In the genomic region with DNA sequence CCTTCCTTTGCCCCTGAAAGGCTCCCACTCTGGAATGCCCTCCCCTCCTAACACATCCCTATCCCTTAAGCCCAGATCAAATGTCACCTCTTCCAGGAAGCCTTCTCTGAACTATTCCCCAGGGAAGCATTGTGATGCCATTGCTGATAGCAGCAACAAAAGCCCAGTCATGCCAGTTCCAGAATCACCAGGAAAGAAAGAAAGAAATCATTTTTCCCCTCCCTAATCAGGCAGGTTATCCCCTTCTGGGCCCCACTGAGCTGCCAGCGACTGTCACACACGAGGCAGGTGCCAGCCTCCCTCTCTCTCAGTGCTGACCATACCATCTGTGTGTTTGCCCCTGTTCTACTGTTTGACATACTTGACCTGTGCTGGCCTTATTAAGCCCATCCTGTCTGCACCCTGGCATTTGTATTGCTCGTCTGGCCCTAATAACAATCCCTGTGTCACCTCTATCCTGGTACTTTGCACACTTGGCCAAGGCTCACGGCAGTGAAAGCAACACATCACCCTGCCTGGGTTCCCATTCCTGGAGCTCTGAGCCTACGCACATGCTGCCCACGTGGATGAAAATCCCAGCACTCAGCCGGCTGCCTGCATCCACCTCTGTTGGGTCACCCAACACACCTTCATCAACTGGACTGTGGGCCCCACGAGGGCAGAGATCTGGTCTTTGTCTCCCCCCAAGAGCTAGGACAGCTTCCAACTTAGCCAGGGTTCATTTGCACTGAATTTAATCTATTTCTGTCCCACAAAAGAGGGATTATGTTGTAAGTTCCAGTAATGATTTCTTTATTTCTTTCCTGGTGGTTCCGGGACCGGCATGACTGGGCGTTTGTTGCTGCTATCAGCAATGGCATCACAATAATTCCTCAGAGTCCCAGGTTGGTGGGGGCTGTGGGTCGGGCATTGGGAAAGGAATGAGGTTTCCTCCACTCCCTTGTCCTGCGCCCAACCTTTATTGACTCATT, we compare ENCODE assay signal across 2 cellular contexts.
TF ChIP-seq lines count a peak whose summit lies in the region.

No MANE protein-coding gene starts in this region.

TF ChIP-seq in HEK293, 187 proteins besides CTCF, POLR2A, EP300 and RAD21:
- peak; percentile 98 for TF ChIP-seq KLF17 (tag by site-specific recombination; IDR thresholded peaks at IDR 0.05)
- TF ChIP-seq ZNF24 (tag by site-specific recombination; IDR thresholded peaks at IDR 0.05), result no peak

TF ChIP-seq in HepG2, 621 proteins besides CTCF, POLR2A, EP300 and RAD21 (continues in another document):
- TF ChIP-seq, protein P1, sequence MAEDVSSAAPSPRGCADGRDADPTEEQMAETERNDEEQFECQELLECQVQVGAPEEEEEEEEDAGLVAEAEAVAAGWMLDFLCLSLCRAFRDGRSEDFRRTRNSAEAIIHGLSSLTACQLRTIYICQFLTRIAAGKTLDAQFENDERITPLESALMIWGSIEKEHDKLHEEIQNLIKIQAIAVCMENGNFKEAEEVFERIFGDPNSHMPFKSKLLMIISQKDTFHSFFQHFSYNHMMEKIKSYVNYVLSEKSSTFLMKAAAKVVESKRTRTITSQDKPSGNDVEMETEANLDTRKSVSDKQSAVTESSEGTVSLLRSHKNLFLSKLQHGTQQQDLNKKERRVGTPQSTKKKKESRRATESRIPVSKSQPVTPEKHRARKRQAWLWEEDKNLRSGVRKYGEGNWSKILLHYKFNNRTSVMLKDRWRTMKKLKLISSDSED (CRISPR knock-in tag; IDR thresholded peaks at IDR 0.05), result peak; percentile 81
- TF ChIP-seq, protein P2, sequence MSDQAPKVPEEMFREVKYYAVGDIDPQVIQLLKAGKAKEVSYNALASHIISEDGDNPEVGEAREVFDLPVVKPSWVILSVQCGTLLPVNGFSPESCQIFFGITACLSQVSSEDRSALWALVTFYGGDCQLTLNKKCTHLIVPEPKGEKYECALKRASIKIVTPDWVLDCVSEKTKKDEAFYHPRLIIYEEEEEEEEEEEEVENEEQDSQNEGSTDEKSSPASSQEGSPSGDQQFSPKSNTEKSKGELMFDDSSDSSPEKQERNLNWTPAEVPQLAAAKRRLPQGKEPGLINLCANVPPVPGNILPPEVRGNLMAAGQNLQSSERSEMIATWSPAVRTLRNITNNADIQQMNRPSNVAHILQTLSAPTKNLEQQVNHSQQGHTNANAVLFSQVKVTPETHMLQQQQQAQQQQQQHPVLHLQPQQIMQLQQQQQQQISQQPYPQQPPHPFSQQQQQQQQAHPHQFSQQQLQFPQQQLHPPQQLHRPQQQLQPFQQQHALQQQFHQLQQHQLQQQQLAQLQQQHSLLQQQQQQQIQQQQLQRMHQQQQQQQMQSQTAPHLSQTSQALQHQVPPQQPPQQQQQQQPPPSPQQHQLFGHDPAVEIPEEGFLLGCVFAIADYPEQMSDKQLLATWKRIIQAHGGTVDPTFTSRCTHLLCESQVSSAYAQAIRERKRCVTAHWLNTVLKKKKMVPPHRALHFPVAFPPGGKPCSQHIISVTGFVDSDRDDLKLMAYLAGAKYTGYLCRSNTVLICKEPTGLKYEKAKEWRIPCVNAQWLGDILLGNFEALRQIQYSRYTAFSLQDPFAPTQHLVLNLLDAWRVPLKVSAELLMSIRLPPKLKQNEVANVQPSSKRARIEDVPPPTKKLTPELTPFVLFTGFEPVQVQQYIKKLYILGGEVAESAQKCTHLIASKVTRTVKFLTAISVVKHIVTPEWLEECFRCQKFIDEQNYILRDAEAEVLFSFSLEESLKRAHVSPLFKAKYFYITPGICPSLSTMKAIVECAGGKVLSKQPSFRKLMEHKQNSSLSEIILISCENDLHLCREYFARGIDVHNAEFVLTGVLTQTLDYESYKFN (CRISPR knock-in tag; conservative IDR thresholded peaks at IDR 0.05), result peak; percentile 37; the same call in 1 of the 2 replicates
- no peak for TF ChIP-seq ZNF512B (CRISPR knock-in tag; IDR thresholded peaks at IDR 0.05; ENCODE audit: borderline replicate concordance)
- TF ChIP-seq ZNF24 (IDR thresholded peaks at IDR 0.05), result no peak
- TF ChIP-seq ZEB1 (IDR thresholded peaks at IDR 0.05; ENCODE audit: insufficient replicate concordance, low read depth), result no peak
- no peak for TF ChIP-seq RBM39 (IDR thresholded peaks at IDR 0.05; ENCODE audit: low read depth, low read length, poor library complexity, severe bottlenecking)
- TF ChIP-seq MAFG (CRISPR knock-in tag; IDR thresholded peaks at IDR 0.05), result no peak
- 0 out of 2 replicates have a peak, but pooled peaks have one; percentile 78 for TF ChIP-seq TOE1 (CRISPR knock-in tag; IDR thresholded peaks at IDR 0.05)
- TF ChIP-seq, protein P3, sequence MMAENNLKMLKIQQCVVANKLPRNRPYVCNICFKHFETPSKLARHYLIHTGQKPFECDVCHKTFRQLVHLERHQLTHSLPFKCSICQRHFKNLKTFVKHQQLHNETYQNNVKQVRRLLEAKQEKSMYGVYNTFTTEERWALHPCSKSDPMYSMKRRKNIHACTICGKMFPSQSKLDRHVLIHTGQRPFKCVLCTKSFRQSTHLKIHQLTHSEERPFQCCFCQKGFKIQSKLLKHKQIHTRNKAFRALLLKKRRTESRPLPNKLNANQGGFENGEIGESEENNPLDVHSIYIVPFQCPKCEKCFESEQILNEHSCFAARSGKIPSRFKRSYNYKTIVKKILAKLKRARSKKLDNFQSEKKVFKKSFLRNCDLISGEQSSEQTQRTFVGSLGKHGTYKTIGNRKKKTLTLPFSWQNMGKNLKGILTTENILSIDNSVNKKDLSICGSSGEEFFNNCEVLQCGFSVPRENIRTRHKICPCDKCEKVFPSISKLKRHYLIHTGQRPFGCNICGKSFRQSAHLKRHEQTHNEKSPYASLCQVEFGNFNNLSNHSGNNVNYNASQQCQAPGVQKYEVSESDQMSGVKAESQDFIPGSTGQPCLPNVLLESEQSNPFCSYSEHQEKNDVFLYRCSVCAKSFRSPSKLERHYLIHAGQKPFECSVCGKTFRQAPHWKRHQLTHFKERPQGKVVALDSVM (CRISPR knock-in tag; IDR thresholded peaks at IDR 0.05), result no peak
- peak; percentile 85 for TF ChIP-seq ARNTL (CRISPR knock-in tag; IDR thresholded peaks at IDR 0.05)
- peak; percentile 81; the same call in 1 of the 2 replicates for TF ChIP-seq KLF11 (CRISPR knock-in tag; IDR thresholded peaks at IDR 0.05)
- peak; percentile 81; the same call in 1 of the 2 replicates for TF ChIP-seq ZNF713 (CRISPR knock-in tag; IDR thresholded peaks at IDR 0.05)
- TF ChIP-seq ZNF121 (CRISPR knock-in tag; IDR thresholded peaks at IDR 0.05), result no peak
- TF ChIP-seq, protein P4, sequence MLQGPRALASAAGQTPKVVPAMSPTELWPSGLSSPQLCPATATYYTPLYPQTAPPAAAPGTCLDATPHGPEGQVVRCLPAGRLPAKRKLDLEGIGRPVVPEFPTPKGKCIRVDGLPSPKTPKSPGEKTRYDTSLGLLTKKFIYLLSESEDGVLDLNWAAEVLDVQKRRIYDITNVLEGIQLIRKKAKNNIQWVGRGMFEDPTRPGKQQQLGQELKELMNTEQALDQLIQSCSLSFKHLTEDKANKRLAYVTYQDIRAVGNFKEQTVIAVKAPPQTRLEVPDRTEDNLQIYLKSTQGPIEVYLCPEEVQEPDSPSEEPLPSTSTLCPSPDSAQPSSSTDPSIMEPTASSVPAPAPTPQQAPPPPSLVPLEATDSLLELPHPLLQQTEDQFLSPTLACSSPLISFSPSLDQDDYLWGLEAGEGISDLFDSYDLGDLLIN (CRISPR knock-in tag; IDR thresholded peaks at IDR 0.05; ENCODE audit: borderline replicate concordance), result no peak
- TF ChIP-seq ZSCAN21 (CRISPR knock-in tag; IDR thresholded peaks at IDR 0.05; ENCODE audit: borderline replicate concordance), result peak; percentile 96
- no peak for TF ChIP-seq MTF1 (CRISPR knock-in tag; IDR thresholded peaks at IDR 0.05)
- TF ChIP-seq SMAD1 (CRISPR knock-in tag; IDR thresholded peaks at IDR 0.05; ENCODE audit: borderline replicate concordance, low read depth), result peak; percentile 52; the same call in 1 of the 2 replicates
- TF ChIP-seq HOXA9 (CRISPR knock-in tag; IDR thresholded peaks at IDR 0.05; ENCODE audit: borderline replicate concordance), result peak; percentile 52; the same call in 1 of the 2 replicates
- TF ChIP-seq ZMYM3 (CRISPR knock-in tag; IDR thresholded peaks at IDR 0.05), result peak; percentile 62; the same call in 1 of the 2 replicates
- peak; percentile 65; the same call in 1 of the 2 replicates for TF ChIP-seq ZNF276 (CRISPR knock-in tag; IDR thresholded peaks at IDR 0.05; ENCODE audit: low read depth)
- TF ChIP-seq, protein P5, sequence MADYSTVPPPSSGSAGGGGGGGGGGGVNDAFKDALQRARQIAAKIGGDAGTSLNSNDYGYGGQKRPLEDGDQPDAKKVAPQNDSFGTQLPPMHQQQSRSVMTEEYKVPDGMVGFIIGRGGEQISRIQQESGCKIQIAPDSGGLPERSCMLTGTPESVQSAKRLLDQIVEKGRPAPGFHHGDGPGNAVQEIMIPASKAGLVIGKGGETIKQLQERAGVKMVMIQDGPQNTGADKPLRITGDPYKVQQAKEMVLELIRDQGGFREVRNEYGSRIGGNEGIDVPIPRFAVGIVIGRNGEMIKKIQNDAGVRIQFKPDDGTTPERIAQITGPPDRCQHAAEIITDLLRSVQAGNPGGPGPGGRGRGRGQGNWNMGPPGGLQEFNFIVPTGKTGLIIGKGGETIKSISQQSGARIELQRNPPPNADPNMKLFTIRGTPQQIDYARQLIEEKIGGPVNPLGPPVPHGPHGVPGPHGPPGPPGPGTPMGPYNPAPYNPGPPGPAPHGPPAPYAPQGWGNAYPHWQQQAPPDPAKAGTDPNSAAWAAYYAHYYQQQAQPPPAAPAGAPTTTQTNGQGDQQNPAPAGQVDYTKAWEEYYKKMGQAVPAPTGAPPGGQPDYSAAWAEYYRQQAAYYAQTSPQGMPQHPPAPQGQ (CRISPR knock-in tag; IDR thresholded peaks at IDR 0.05; ENCODE audit: borderline replicate concordance), result no peak
- TF ChIP-seq, protein P6, sequence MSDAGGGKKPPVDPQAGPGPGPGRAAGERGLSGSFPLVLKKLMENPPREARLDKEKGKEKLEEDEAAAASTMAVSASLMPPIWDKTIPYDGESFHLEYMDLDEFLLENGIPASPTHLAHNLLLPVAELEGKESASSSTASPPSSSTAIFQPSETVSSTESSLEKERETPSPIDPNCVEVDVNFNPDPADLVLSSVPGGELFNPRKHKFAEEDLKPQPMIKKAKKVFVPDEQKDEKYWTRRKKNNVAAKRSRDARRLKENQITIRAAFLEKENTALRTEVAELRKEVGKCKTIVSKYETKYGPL (CRISPR knock-in tag; IDR thresholded peaks at IDR 0.05), result no peak
- TF ChIP-seq ZNF704 (CRISPR knock-in tag; IDR thresholded peaks at IDR 0.05; ENCODE audit: borderline replicate concordance), result peak; percentile 57; the same call in 1 of the 2 replicates
- no peak for TF ChIP-seq REL (CRISPR knock-in tag; conservative IDR thresholded peaks at IDR 0.05)
- no peak for TF ChIP-seq POLR2G (IDR thresholded peaks at IDR 0.05; ENCODE audit: low read depth, low read length)
- TF ChIP-seq MTA1 (CRISPR knock-in tag; IDR thresholded peaks at IDR 0.05; ENCODE audit: borderline replicate concordance), result peak; percentile 77; the same call in 1 of the 2 replicates
- TF ChIP-seq ZNF7 (CRISPR knock-in tag; IDR thresholded peaks at IDR 0.05), result peak; percentile 42; the same call in 1 of the 2 replicates
- no peak for TF ChIP-seq MAFF (IDR thresholded peaks at IDR 0.05; ENCODE audit: low read depth, low read length)
- peak; percentile 45; the same call in 1 of the 2 replicates for TF ChIP-seq GMEB1 (CRISPR knock-in tag; IDR thresholded peaks at IDR 0.05; ENCODE audit: borderline replicate concordance)
- 0 out of 2 replicates have a peak, but pooled peaks have one; percentile 58 for TF ChIP-seq ZNF614 (CRISPR knock-in tag; IDR thresholded peaks at IDR 0.05; ENCODE audit: borderline replicate concordance)
